ENCODE assay signal across 27 cellular contexts in the genomic region with DNA sequence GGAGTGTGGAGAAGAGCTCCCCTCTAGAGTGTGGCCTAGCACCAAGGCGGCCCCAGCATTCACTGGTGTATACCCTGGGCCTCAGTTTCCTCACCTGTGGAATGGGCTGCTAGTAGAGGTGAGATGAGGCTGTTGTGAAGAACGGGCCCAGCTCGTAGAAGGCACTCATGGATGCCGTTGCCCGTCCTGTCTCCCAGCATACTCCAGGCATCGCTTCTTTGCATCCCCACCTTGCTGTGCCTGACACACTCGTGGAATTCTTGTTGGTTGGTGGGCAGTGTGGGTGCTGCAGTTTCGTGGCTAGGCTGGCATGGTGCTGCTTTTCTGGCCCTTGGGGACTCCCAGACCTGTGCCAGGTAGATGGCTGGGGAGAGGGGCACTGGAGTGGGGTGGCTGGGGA.
DNase-seq lines count a peak whose midpoint lies in the region; ATAC-seq and TF ChIP-seq lines count a peak whose summit lies in the region.
"Had no signal": no experiment of that assay in that cellular context is flagged by ENCODE, and none has a peak within 500 bp of the region (broad histone marks: within the 10 kb centered on the region; RNA-seq: fewer than 3 reads in every experiment).

No MANE protein-coding gene starts in this region.

- H4K20me1 ChIP-seq in GM23248 (ENCODE audit: insufficient read depth), result no peaks in the 10 kb centered on the region

- DNase-seq in GM23248 (no peak), adipocyte (ENCODE audit: low read depth) (no peak), tibial artery (peak in 1 of 2 donors; percentile 65), NCI-H2107 treated with DMSO at 0.1 percent for 48 hours (lab: John Stamatoyannopoulos, UW; ENCODE audit: unreplicated experiment) (no peak)
- no peak for DNase-seq in effector CD8-positive, alpha-beta T cell (lab: John Stamatoyannopoulos, UW)
- DNase-seq: activated CD4-positive, alpha-beta T cell treated with anti-CD3 and anti-CD28 coated beads, Interleukin-2, amount 50 U/mL, for 1 hour; activated CD4-positive, CD25-positive, alpha-beta regulatory T cell; activated CD8-positive, alpha-beta memory T cell treated with anti-CD3 and anti-CD28 coated beads, Interleukin-2, amount 10 ng/mL, durations not matched to agents 7 days and 5 days; activated gamma-delta T cell treated with Interleukin-2 at 50 U/mL for 16 hours; activated naive CD8-positive, alpha-beta T cell treated with anti-CD3 and anti-CD28 coated beads, Interleukin-2, amount 10 ng/mL, durations not matched to agents 7 days and 5 days; activated T-cell treated with anti-CD3 and anti-CD28 coated beads, Interleukin-2, amount 50 U/mL, for 4 hours; caudate nucleus; DMS79; glutamatergic neuron; left ventricle myocardium inferior; naive B cell; NCI-H1092; NCI-H1694; stimulated activated CD4-positive, alpha-beta T cell treated with anti-CD3 and anti-CD28 coated beads, Interleukin-15, amount 100 ng/mL, for 24 hours; uterus had no signal

- 0 out of 2 replicates have a peak, but pooled peaks cover 27% of the 10 kb centered on the region for H3F3A ChIP-seq in GM23248 (ENCODE audit: insufficient read depth)

- WGBS in GM23248 (ENCODE audit: low coverage in 1 of 2, low lambda C conversion rate in 2 of 2, missing lambda C conversion rate in 2 of 2), 2 experiments, result 88 to 90% methylated on average over 8 of the region's 8 CpGs

- H3K27ac ChIP-seq in GM23248, result peak overlapping the region; percentile 17; the same call in 1 of the 2 replicates
- peak overlapping the region; percentile 72 to 77 for H3K27ac ChIP-seq in mucosa of rectum (ENCODE audit: low read depth in 2 of 2, low read length in 2 of 2)
- peak overlapping the region; percentile 26 to 55 for H3K27ac ChIP-seq in tibial artery
- H3K27ac ChIP-seq: BLaER1 treated with 17β-estradiol and CSF1 and Interleukin-3, amounts not matched to agents 10 nM and 100 nM; left ventricle myocardium inferior; psoas muscle; suprapubic skin had no signal

- H3K9me2 ChIP-seq in GM23248 (ENCODE audit: insufficient read depth), result no peaks in the 10 kb centered on the region

- TF ChIP-seq CTCF in tibial artery (IDR thresholded peaks at IDR 0.05), result no peak

- intact Hi-C loops in tibial artery (cut with DNase I; ENCODE audit: low total_unique reads), result no loop called here

- no peak overlapping the region for H2AFZ ChIP-seq in GM23248

- H3K27me3 ChIP-seq in GM23248 (replicated peaks; ENCODE audit: insufficient read depth) (no peaks in the 10 kb centered on the region), adipocyte (replicated peaks; ENCODE audit: control insufficient read depth, insufficient read depth, low read length) (no peaks in the 10 kb centered on the region), mucosa of rectum (ENCODE audit: control insufficient read depth in 2 of 2, insufficient read depth in 2 of 2, low read length in 2 of 2) (no peaks in the 10 kb centered on the region), tibial artery (no peaks in the 10 kb centered on the region)
- H3K27me3 ChIP-seq: BLaER1 treated with 17β-estradiol and CSF1 and Interleukin-3, amounts not matched to agents 10 nM and 100 nM; suprapubic skin; uterus had no signal

- H3K4me2 ChIP-seq in GM23248 (ENCODE audit: unreplicated experiment), result no peak overlapping the region
- H3K4me2 ChIP-seq: BLaER1 treated with 17β-estradiol and CSF1 and Interleukin-3, amounts not matched to agents 10 nM and 100 nM had no signal

- no peak overlapping the region for H3K4me3 ChIP-seq in GM23248
- H3K4me3 ChIP-seq in adipocyte (ENCODE audit: low read length), result no peak overlapping the region
- H3K4me3 ChIP-seq in mucosa of rectum (ENCODE audit: low read length in 2 of 2), result no peak overlapping the region
- H3K4me3 ChIP-seq in tibial artery, result no peak overlapping the region
- H3K4me3 ChIP-seq: BLaER1 treated with 17β-estradiol and CSF1 and Interleukin-3, amounts not matched to agents 10 nM and 100 nM; HAP-1; left ventricle myocardium inferior; psoas muscle; suprapubic skin; uterus had no signal

- ATAC-seq in HG02798 (IDR thresholded peaks at IDR 0.05; ENCODE audit: poor library complexity, unreplicated experiment), result no peak
- ATAC-seq: activated CD8-positive, alpha-beta memory T cell treated with anti-CD3 and anti-CD28 coated beads, Interleukin-2, amount 10 ng/mL, durations not matched to agents 7 days and 5 days; activated T-cell treated with anti-CD3 and anti-CD28 coated beads, Interleukin-2, amount 50 U/mL, for 4 hours; psoas muscle; stimulated activated memory B cell treated with anti-CD40 and anti-IgM and Interleukin-4, amounts not matched to agents 10 μg/mL and 1 μg/mL and 100 μg/mL, for 72 hours had no signal

- H3K79me2 ChIP-seq in GM23248 (ENCODE audit: insufficient read depth), result peaks cover 77% of the 10 kb centered on the region

- no peaks in the 10 kb centered on the region for H3K9me3 ChIP-seq in GM23248 (ENCODE audit: low read depth)
- no peaks in the 10 kb centered on the region for H3K9me3 ChIP-seq in adipocyte (ENCODE audit: control insufficient read depth, low read length)
- H3K9me3 ChIP-seq in mucosa of rectum (ENCODE audit: control insufficient read depth in 2 of 2, low read length in 2 of 2), result no peaks in the 10 kb centered on the region
- H3K9me3 ChIP-seq in tibial artery, result no peaks in the 10 kb centered on the region
- H3K9me3 ChIP-seq: BLaER1 treated with 17β-estradiol and CSF1 and Interleukin-3, amounts not matched to agents 10 nM and 100 nM; HAP-1; left ventricle myocardium inferior; psoas muscle; suprapubic skin; uterus had no signal

- H3K4me1 ChIP-seq in GM23248 (ENCODE audit: insufficient read depth) (peaks cover 55% of the 10 kb centered on the region), adipocyte (ENCODE audit: control insufficient read depth, insufficient read depth, low read length) (peaks cover 57% of the 10 kb centered on the region), mucosa of rectum (ENCODE audit: control insufficient read depth in 2 of 2, insufficient read depth in 2 of 2, low read length in 2 of 2) (peaks cover 32 to 38% of the 10 kb centered on the region in 2 donors), tibial artery (peaks cover 5 to 66% (median 26%) of the 10 kb centered on the region in 4 donors)

- H3K36me3 ChIP-seq in GM23248 (ENCODE audit: low read depth) (peaks cover 9% of the 10 kb centered on the region; the same call in 1 of the 2 replicates), adipocyte (ENCODE audit: control insufficient read depth, insufficient read depth, low read length, severe bottlenecking) (peaks cover 26% of the 10 kb centered on the region), mucosa of rectum (ENCODE audit: control insufficient read depth in 2 of 2, insufficient read depth in 2 of 2, low read length in 2 of 2) (peaks cover 0 to 2% of the 10 kb centered on the region in 2 donors), tibial artery (peaks cover 6 to 19% (median 9%) of the 10 kb centered on the region in 3 donors)
- H3K36me3 ChIP-seq: HAP-1, suprapubic skin, uterus had no signal

- H3K9ac ChIP-seq in GM23248, result no peak overlapping the region
- peak overlapping the region; percentile 57 for H3K9ac ChIP-seq in adipocyte (ENCODE audit: low read length)
- peak overlapping the region in 1 of 2 donors; percentile 10 for H3K9ac ChIP-seq in mucosa of rectum (ENCODE audit: low read depth in 1 of 2, low read length in 2 of 2)

- in situ Hi-C loops in GM23248 (cut with MboI), result no loop called here

Comparison
In these comparisons a context has a peak if more than half of its experiments do, and no peak if none do; other contexts are left out.
1. H3K27ac ChIP-seq: peak in every context shown above with its lines; median percentile 74 in mucosa of rectum; 40 in tibial artery; 17 in GM23248.